In genomic region chr15:56832125-56832524, GRCh38 we compare ENCODE assay signal across 12 cellular contexts.
DNase-seq lines count a peak whose midpoint lies in the region; ATAC-seq and TF ChIP-seq lines count a peak whose summit lies in the region.
"Had no signal": no experiment of that assay in that cellular context is flagged by ENCODE, and none has a peak within 500 bp of the region (broad histone marks: within the 10 kb centered on the region; RNA-seq: fewer than 3 reads in every experiment).

No MANE protein-coding gene starts in this region.

- in situ Hi-C loops in G401 (cut with HindIII; ENCODE audit: low sequenced_read_pairs): no loop called here
- in situ Hi-C loops in mammary epithelial cell (cut with MboI; ENCODE audit: low sequenced_read_pairs in 2 of 2): no loop called here

- no peaks in the 10 kb centered on the region for H3K79me2 ChIP-seq in mammary epithelial cell (ENCODE audit: insufficient read depth, low read length)

- no peak overlapping the region for H3K4me3 Mint-ChIP-seq in Caco-2 (ENCODE audit: unreplicated experiment)
- H3K4me3 Mint-ChIP-seq in naive thymus-derived CD8-positive, alpha-beta T cell: no peak overlapping the region

- no CpG with 5 or more reads among the region's 5 CpGs for WGBS in mammary epithelial cell (ENCODE audit: low coverage, missing lambda C conversion rate)

- no peak overlapping the region for H3K27ac Mint-ChIP-seq in Caco-2 (ENCODE audit: unreplicated experiment)
- H3K27ac Mint-ChIP-seq in naive thymus-derived CD8-positive, alpha-beta T cell: no peak overlapping the region

- peak overlapping the region; percentile 69 for H2AFZ ChIP-seq in mammary epithelial cell (ENCODE audit: low read depth, low read length)

- H3K36me3 ChIP-seq in mammary epithelial cell (ENCODE audit: insufficient read depth, low read length) (no peaks in the 10 kb centered on the region), rectal smooth muscle tissue (ENCODE audit: control insufficient read depth, insufficient read depth, low read length) (no peaks in the 10 kb centered on the region), Caco-2 (ENCODE audit: control insufficient read depth, insufficient read depth, low read length) (no peaks in the 10 kb centered on the region)

- H3K9me3 ChIP-seq in mammary epithelial cell (replicated peaks; ENCODE audit: insufficient read depth, low read length) (no peaks in the 10 kb centered on the region), Caco-2 (no peaks in the 10 kb centered on the region)

- peak; percentile 96 for ATAC-seq in left ventricle myocardium superior
- ATAC-seq in naive thymus-derived CD8-positive, alpha-beta T cell: no peak
- ATAC-seq: K562 had no signal

- BruUV-seq in mammary epithelial cell (replicated peaks; lab: Mats Ljungman, UMichigan) (no TSS peak), Caco-2 (replicated peaks; lab: Mats Ljungman, UMichigan) (no TSS peak)

- no peaks in the 10 kb centered on the region for H3K36me3 Mint-ChIP-seq in Caco-2 (ENCODE audit: insufficient read depth, unreplicated experiment)
- H3K36me3 Mint-ChIP-seq in naive thymus-derived CD8-positive, alpha-beta T cell: no peaks in the 10 kb centered on the region

- H3K4me1 ChIP-seq in mammary epithelial cell (ENCODE audit: insufficient read depth, low read length): no peaks in the 10 kb centered on the region
- H3K4me1 ChIP-seq in rectal smooth muscle tissue (ENCODE audit: control insufficient read depth, insufficient read depth, low read length): peaks cover 9% of the 10 kb centered on the region
- no peaks in the 10 kb centered on the region for H3K4me1 ChIP-seq in Caco-2

- CTCF ChIA-PET in mammary epithelial cell (lab: Charles Lee; ENCODE audit: low non-redundant PET): no interaction called here
- CTCF ChIA-PET in Caco-2 (lab: Charles Lee): interaction anchor here (0.8 kb wide), 1 partner anchor 10 kb away, joined by 3 read pairs; no protein-coding TSS in a partner anchor

- intact Hi-C loops in mammary epithelial cell (cut with micrococcal nuclease): no loop called here
- intact Hi-C loops in left ventricle myocardium superior (cut with micrococcal nuclease): no loop called here
- intact Hi-C loops in Caco-2 (cut with micrococcal nuclease; ENCODE audit: unreplicated experiment): no loop called here

- peaks cover 3% of the 10 kb centered on the region for H3K27me3 Mint-ChIP-seq in Caco-2 (ENCODE audit: insufficient read depth, unreplicated experiment)
- no peaks in the 10 kb centered on the region for H3K27me3 Mint-ChIP-seq in naive thymus-derived CD8-positive, alpha-beta T cell

- no peak overlapping the region for H3K4me3 ChIP-seq in mammary epithelial cell (replicated peaks in 1 of 3; ENCODE audit: insufficient read depth in 1 of 3, low read depth in 2 of 3, low read length in 3 of 3)
- no peak overlapping the region for H3K4me3 ChIP-seq in rectal smooth muscle tissue (ENCODE audit: low read length)
- no peak overlapping the region for H3K4me3 ChIP-seq in Caco-2 (ENCODE audit: low read depth, low read length)
- H3K4me3 ChIP-seq: K562 had no signal

- TF ChIP-seq CTCF in mammary epithelial cell (conservative IDR thresholded peaks at IDR 0.05 in 1 of 2, IDR thresholded peaks at IDR 0.05 in 1 of 2; ENCODE audit: extremely low read depth in 1 of 2, insufficient read depth in 1 of 2, low read depth in 1 of 2, low read length in 2 of 2): no peak
- no peak for TF ChIP-seq CTCF in Caco-2 (IDR thresholded peaks at IDR 0.05; ENCODE audit: insufficient read depth in 1 of 2, low read depth in 1 of 2, low read length in 1 of 2, severe bottlenecking in 1 of 2, unreplicated experiment in 1 of 2)

- H3K4me1 Mint-ChIP-seq in Caco-2 (ENCODE audit: low read depth, unreplicated experiment): no peaks in the 10 kb centered on the region
- H3K4me1 Mint-ChIP-seq in naive thymus-derived CD8-positive, alpha-beta T cell: no peaks in the 10 kb centered on the region

- H3K4me2 ChIP-seq in mammary epithelial cell (ENCODE audit: insufficient read depth, low read depth, low read length): no peak overlapping the region

- peak; percentile 32 for DNase-seq in G401 (ENCODE audit: low spot score)
- DNase-seq in mammary epithelial cell: no peak
- DNase-seq in left ventricle myocardium superior: peak; percentile 66
- DNase-seq in NCI-H1694 (lab: John Stamatoyannopoulos, UW): no peak
- no peak for DNase-seq in Caco-2
- DNase-seq in SIG-M5 treated with dmso at 0.1 percent for 504 hours (lab: John Stamatoyannopoulos, UW; ENCODE audit: unreplicated experiment): no peak
- DNase-seq in naive thymus-derived CD8-positive, alpha-beta T cell: no peak
- DNase-seq: cerebellar nuclear complex, NCI-H510A, T-helper 1 cell had no signal

- POLR2A ChIA-PET in Caco-2 (lab: Charles Lee): no interaction called here
- POLR2A ChIA-PET in naive thymus-derived CD8-positive, alpha-beta T cell (lab: Charles Lee): no interaction called here

- H3K27me3 ChIP-seq in mammary epithelial cell (ENCODE audit: insufficient read depth, low read length) (no peaks in the 10 kb centered on the region), rectal smooth muscle tissue (ENCODE audit: control insufficient read depth, insufficient read depth, low read length) (no peaks in the 10 kb centered on the region), Caco-2 (replicated peaks; ENCODE audit: control insufficient read depth, insufficient read depth, low read length) (no peaks in the 10 kb centered on the region)

- H3K9me3 Mint-ChIP-seq in Caco-2 (ENCODE audit: unreplicated experiment): no peaks in the 10 kb centered on the region
- no peaks in the 10 kb centered on the region for H3K9me3 Mint-ChIP-seq in naive thymus-derived CD8-positive, alpha-beta T cell

- H3K9ac ChIP-seq in mammary epithelial cell (ENCODE audit: insufficient read depth, low read length) (no peak overlapping the region), rectal smooth muscle tissue (ENCODE audit: low read length) (no peak overlapping the region)

- H4K20me1 ChIP-seq in mammary epithelial cell (ENCODE audit: insufficient read depth, low read length): no peaks in the 10 kb centered on the region

- H3K27ac ChIP-seq in mammary epithelial cell (ENCODE audit: insufficient read depth, low read depth, low read length): no peak overlapping the region
- H3K27ac ChIP-seq in rectal smooth muscle tissue (ENCODE audit: low read depth, low read length): peak overlapping the region; percentile 60

- dilution Hi-C loops in mammary epithelial cell (cut with HindIII; ENCODE audit: low sequenced_read_pairs): no loop called here

Comparison
In these comparisons a context has a peak if more than half of its experiments do, and no peak if none do; other contexts are left out.
1. DNase-seq: peak in G401 (single experiment) and left ventricle myocardium superior (single experiment); none in mammary epithelial cell (single experiment), NCI-H1694 (single experiment), Caco-2 (0 of 2), SIG-M5 treated with dmso at 0.1 percent for 504 hours (single experiment) and naive thymus-derived CD8-positive, alpha-beta T cell (0 of 10).